Comparison of ENCODE assay signal across 8 cellular contexts in the genomic region with DNA sequence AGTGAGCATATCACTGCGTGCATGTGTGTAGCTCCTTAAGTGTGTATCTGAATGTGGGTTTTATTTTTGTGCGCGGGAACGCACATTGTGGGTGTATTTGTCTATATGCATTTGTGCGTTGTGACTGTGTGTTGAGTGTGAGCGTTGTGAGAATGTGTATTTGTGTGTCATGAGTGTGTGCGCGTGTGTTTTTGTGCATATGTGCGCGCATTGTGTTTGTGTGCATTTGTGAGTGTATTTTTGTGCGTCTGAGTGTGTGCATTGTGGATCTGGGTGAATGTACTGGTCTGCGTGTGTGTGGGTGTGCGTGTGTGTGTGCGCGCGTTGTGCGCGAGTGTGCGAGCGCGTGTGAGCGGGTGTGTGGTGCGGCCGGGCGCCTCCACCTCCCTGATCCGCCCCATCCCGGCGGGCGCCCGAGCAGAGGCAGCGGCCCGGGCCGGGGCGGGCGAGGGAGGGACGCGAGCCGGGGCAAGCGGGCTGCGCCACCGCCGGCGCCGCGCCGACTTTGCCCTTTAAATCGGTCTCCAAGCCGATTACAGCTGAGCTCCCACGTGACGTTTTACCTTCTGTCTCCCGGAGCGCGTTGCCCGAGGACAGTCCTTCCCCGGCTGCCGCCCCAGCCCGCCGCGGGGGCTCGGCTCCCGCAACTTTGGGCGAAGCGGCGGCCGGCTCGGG. TPM values are rescaled to one million over a fixed set of nuclear protein-coding genes. Genes with fewer than 3 reads are reported as not detected.
DNase-seq lines count a peak whose midpoint lies in the region; ATAC-seq and TF ChIP-seq lines count a peak whose summit lies in the region.

A gene with protein sequence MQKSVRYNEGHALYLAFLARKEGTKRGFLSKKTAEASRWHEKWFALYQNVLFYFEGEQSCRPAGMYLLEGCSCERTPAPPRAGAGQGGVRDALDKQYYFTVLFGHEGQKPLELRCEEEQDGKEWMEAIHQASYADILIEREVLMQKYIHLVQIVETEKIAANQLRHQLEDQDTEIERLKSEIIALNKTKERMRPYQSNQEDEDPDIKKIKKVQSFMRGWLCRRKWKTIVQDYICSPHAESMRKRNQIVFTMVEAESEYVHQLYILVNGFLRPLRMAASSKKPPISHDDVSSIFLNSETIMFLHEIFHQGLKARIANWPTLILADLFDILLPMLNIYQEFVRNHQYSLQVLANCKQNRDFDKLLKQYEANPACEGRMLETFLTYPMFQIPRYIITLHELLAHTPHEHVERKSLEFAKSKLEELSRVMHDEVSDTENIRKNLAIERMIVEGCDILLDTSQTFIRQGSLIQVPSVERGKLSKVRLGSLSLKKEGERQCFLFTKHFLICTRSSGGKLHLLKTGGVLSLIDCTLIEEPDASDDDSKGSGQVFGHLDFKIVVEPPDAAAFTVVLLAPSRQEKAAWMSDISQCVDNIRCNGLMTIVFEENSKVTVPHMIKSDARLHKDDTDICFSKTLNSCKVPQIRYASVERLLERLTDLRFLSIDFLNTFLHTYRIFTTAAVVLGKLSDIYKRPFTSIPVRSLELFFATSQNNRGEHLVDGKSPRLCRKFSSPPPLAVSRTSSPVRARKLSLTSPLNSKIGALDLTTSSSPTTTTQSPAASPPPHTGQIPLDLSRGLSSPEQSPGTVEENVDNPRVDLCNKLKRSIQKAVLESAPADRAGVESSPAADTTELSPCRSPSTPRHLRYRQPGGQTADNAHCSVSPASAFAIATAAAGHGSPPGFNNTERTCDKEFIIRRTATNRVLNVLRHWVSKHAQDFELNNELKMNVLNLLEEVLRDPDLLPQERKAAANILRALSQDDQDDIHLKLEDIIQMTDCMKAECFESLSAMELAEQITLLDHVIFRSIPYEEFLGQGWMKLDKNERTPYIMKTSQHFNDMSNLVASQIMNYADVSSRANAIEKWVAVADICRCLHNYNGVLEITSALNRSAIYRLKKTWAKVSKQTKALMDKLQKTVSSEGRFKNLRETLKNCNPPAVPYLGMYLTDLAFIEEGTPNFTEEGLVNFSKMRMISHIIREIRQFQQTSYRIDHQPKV (N-terminal part only) (plus strand): TSS at position 596 of the 675 bp plus-strand sequence. CDS start 376 bp downstream, outside the sequence.

- TF ChIP-seq POLR2A in uterus (IDR thresholded peaks at IDR 0.05), result no peak

- peaks cover under 1% of the 10 kb centered on the region for H3K36me3 Mint-ChIP-seq in activated naive CD8-positive, alpha-beta T cell treated with anti-CD3 and anti-CD28 coated beads, Interleukin-2, amount 50 U/mL, for 24 hours (ENCODE audit: low read depth)
- no peaks in the 10 kb centered on the region for H3K36me3 Mint-ChIP-seq in progenitor cell of endocrine pancreas (ENCODE audit: insufficient read depth)

- H3K9ac ChIP-seq in SK-N-SH, result no peak within 1 kb of the TSS

- CTCF ChIA-PET in SK-N-SH (lab: Yijun Ruan, JAX), result interaction anchor here (1.0 to 1.4 kb wide), 3 partner anchors 24 to 273 kb away, joined by 3 to 4 read pairs (median 3); no protein-coding TSS in a partner anchor

- H3K9me2 ChIP-seq in SK-N-SH, result no peaks in the 10 kb centered on the region

- peaks cover 60% of the 10 kb centered on the region for H3K4me1 Mint-ChIP-seq in activated naive CD8-positive, alpha-beta T cell treated with anti-CD3 and anti-CD28 coated beads, Interleukin-2, amount 50 U/mL, for 24 hours
- peaks cover 11% of the 10 kb centered on the region for H3K4me1 Mint-ChIP-seq in progenitor cell of endocrine pancreas (ENCODE audit: low read depth)

- DNase-seq in DMS 273 treated with DMSO at 0.1 percent for 48 hours (lab: John Stamatoyannopoulos, UW) (peak; percentile 43), SK-N-SH (peak; percentile 87), left ventricle myocardium inferior (peak; percentile 18), progenitor cell of endocrine pancreas (ENCODE audit: low spot score, unreplicated experiment) (peak; percentile 14), uterus (peak in 1 of 2 donors; percentile 16)
- peak; percentile 64 for DNase-seq in activated naive CD8-positive, alpha-beta T cell treated with anti-CD3 and anti-CD28 coated beads, Interleukin-2, amount 50 U/mL, for 24 hours

- WGBS in SK-N-SH (ENCODE audit: low lambda C conversion rate), result 44% methylated on average over 37 of the region's 66 CpGs

- peak within 1 kb of the TSS; percentile 68 for H3K4me2 ChIP-seq in SK-N-SH

- H4K20me1 ChIP-seq in SK-N-SH (ENCODE audit: insufficient read depth), result no peaks in the 10 kb centered on the region

- H3K4me1 ChIP-seq in SK-N-SH (ENCODE audit: control insufficient read depth in 1 of 2, insufficient read depth in 2 of 2, low read depth in 1 of 2, low read length in 1 of 2) (peaks cover 0 to 10% of the 10 kb centered on the region in 2 experiments; a peak in 3 of 4 replicates), left ventricle myocardium inferior (peaks cover 15% of the 10 kb centered on the region), uterus (no peaks in the 10 kb centered on the region)

- H3K4me3 ChIP-seq in SK-N-SH (ENCODE audit: low read depth in 2 of 2, low read length in 1 of 2) (peak within 1 kb of the TSS; percentile 37 to 49; a peak in 3 of 4 replicates), left ventricle myocardium inferior (peak within 1 kb of the TSS; percentile 73), uterus (peak within 1 kb of the TSS; percentile 42 to 45)

- H3K9me3 ChIP-seq in SK-N-SH, result no peaks in the 10 kb centered on the region
- H3K9me3 ChIP-seq in left ventricle myocardium inferior (replicated peaks), result no peaks in the 10 kb centered on the region
- H3K9me3 ChIP-seq in uterus, result no peaks in the 10 kb centered on the region

- H3K36me3 ChIP-seq in SK-N-SH (replicated peaks in 1 of 2; ENCODE audit: control insufficient read depth in 1 of 2, insufficient read depth in 2 of 2, low read length in 1 of 2), result no peaks in the 10 kb centered on the region
- no peaks in the 10 kb centered on the region for H3K36me3 ChIP-seq in left ventricle myocardium inferior
- H3K36me3 ChIP-seq in uterus, result no peaks in the 10 kb centered on the region

- peak within 1 kb of the TSS; percentile 95 for H3K4me3 Mint-ChIP-seq in activated naive CD8-positive, alpha-beta T cell treated with anti-CD3 and anti-CD28 coated beads, Interleukin-2, amount 50 U/mL, for 24 hours
- peak within 1 kb of the TSS; percentile 66 for H3K4me3 Mint-ChIP-seq in progenitor cell of endocrine pancreas (ENCODE audit: low read depth)

- H3K27ac ChIP-seq in SK-N-SH (ENCODE audit: low read depth in 2 of 2, low read length in 1 of 2) (no peak within 1 kb of the TSS), left ventricle myocardium inferior (replicated peaks) (peak within 1 kb of the TSS; percentile 86), uterus (peak within 1 kb of the TSS; percentile 72 to 84)

- peak; percentile 52 for ATAC-seq in activated naive CD8-positive, alpha-beta T cell treated with anti-CD3 and anti-CD28 coated beads, Interleukin-2, amount 50 U/mL, for 24 hours
- ATAC-seq in HG03342 (IDR thresholded peaks at IDR 0.05; ENCODE audit: unreplicated experiment), result no peak
- no peak for ATAC-seq in GM18907 (IDR thresholded peaks at IDR 0.05; ENCODE audit: unreplicated experiment)

- no peak for TF ChIP-seq RAD21 in SK-N-SH (IDR thresholded peaks at IDR 0.05; ENCODE audit: low read length)

- no peaks in the 10 kb centered on the region for H3K79me2 ChIP-seq in SK-N-SH (ENCODE audit: insufficient read depth)

- peaks cover 6% of the 10 kb centered on the region for H3K27me3 Mint-ChIP-seq in activated naive CD8-positive, alpha-beta T cell treated with anti-CD3 and anti-CD28 coated beads, Interleukin-2, amount 50 U/mL, for 24 hours
- peaks cover 85% of the 10 kb centered on the region for H3K27me3 Mint-ChIP-seq in progenitor cell of endocrine pancreas

- POLR2A ChIA-PET in SK-N-SH (lab: Yijun Ruan, JAX), result no interaction called here

- H3K27ac Mint-ChIP-seq in activated naive CD8-positive, alpha-beta T cell treated with anti-CD3 and anti-CD28 coated beads, Interleukin-2, amount 50 U/mL, for 24 hours, result peak within 1 kb of the TSS; percentile 94
- H3K27ac Mint-ChIP-seq in progenitor cell of endocrine pancreas, result peak within 1 kb of the TSS; percentile 15

- H3F3A ChIP-seq in SK-N-SH (replicated peaks; ENCODE audit: insufficient read depth), result peaks cover 2% of the 10 kb centered on the region

- no peaks in the 10 kb centered on the region for H3K9me3 Mint-ChIP-seq in activated naive CD8-positive, alpha-beta T cell treated with anti-CD3 and anti-CD28 coated beads, Interleukin-2, amount 50 U/mL, for 24 hours
- H3K9me3 Mint-ChIP-seq in progenitor cell of endocrine pancreas (ENCODE audit: low read depth), result no peaks in the 10 kb centered on the region

- intact Hi-C loops in left ventricle myocardium inferior (cut with micrococcal nuclease), result no loop called here
- intact Hi-C loops in uterus (cut with DNase I; ENCODE audit: low total_unique reads), result no loop called here

- H2AFZ ChIP-seq in SK-N-SH (ENCODE audit: low read depth), result no peak within 1 kb of the TSS

- H3K27me3 ChIP-seq in SK-N-SH (ENCODE audit: insufficient read depth) (peaks cover 18% of the 10 kb centered on the region; the same call in 1 of the 2 replicates), left ventricle myocardium inferior (ENCODE audit: low read depth) (peaks cover 93% of the 10 kb centered on the region), uterus (no peaks in the 10 kb centered on the region)

- TF ChIP-seq CTCF in SK-N-SH (IDR thresholded peaks at IDR 0.05) (no peak), left ventricle myocardium inferior (IDR thresholded peaks at IDR 0.05; ENCODE audit: borderline replicate concordance) (no peak), progenitor cell of endocrine pancreas (IDR thresholded peaks at IDR 0.05; ENCODE audit: unreplicated experiment) (no peak), uterus (IDR thresholded peaks at IDR 0.05) (no peak)

- TF ChIP-seq EP300 in SK-N-SH (IDR thresholded peaks at IDR 0.05; ENCODE audit: borderline replicate concordance in 1 of 2, low read depth in 1 of 2, low read length in 1 of 2), result no peak

RNA-seq across cellular contexts. Expression of the gene that starts here (rescaled TPM):
- under 0.01 TPM in 1 of 2 replicates, not detected in the other for polyA plus RNA-seq in SK-N-SH (2012; rRNA removed)
- 0.01 TPM in 2 replicates for polyA plus RNA-seq in SK-N-SH (2012; cell fraction: cytosol; rRNA removed)
- polyA plus RNA-seq in SK-N-SH (2012; cell fraction: nucleus; rRNA removed), result 0.04 and 0.07 TPM in 2 replicates
- total RNA-seq in left ventricle myocardium inferior (4.8 TPM), progenitor cell of endocrine pancreas (0.62 and 0.69 TPM in 2 replicates), uterus (10 to 100 TPM in 3 of 4 donors, 1 to 10 TPM in 1; 3.3 to 26.4 (median 12.3) TPM)

Comparison
In these comparisons a context has a peak if more than half of its experiments do, and no peak if none do; other contexts are left out.
1. Peak in DNase-seq, H3K4me3 ChIP-seq and H3K4me2 ChIP-seq in SK-N-SH; RNA of the gene not detected or under 1 TPM.
2. Peak in DNase-seq in progenitor cell of endocrine pancreas; RNA of the gene not detected or under 1 TPM.
3. H3K27ac ChIP-seq: peak in left ventricle myocardium inferior (single experiment) and uterus (2 of 2); none in SK-N-SH (0 of 2).
4. Peak in every context shown above with its lines, with median percentiles within 50 percentile points of each other: H3K4me3 ChIP-seq.